ENCODE assay signal across 8 cellular contexts in the genomic region with DNA sequence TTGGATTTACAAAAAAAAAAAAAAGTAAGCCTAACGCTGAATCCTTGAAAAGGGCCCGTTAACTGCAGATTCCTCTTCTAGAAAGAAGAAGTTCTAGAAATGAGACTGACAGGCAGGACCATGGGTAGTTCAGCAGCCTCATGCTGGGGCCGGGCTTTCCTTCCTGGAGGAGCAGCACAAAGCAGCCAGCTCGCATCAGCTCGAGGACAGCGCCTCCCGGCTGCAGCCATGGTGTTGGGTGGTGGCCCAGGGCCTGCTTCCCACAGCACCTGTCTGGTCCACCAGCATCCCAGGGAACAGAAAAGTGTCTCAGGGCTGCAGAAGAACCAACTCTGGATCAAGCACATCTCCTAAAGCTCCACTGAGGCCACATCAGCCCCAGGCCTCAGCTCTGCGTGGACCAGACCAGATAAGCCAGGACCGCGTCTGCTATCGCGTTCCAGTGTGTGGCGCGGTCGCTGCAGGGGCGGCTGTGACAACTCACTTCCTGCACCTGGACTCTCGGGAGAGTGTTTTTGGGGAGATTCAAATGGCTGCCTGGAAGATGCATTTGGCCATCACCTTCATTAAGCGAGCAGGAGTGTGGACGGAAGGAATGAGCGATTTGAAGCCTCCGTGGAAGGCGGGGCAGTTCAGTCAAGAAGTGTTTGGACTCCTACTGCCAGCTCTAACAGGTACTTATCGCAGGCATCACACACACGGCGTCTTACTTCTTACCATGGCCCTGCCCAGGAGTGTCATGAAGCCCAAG. TPM values are rescaled to one million over a fixed set of nuclear protein-coding genes. Genes with fewer than 3 reads are reported as not detected.
A peak's percentile ranks its signal among the peaks of the same experiment; 100 is the strongest.
DNase-seq lines count a peak whose midpoint lies in the region; ATAC-seq, FAIRE-seq and TF ChIP-seq lines count a peak whose summit lies in the region.

No MANE protein-coding gene starts in this region.

- in situ Hi-C loops in HAP-1 (cut with MboI; ENCODE audit: low sequenced_read_pairs), result no loop called here

- peak overlapping the region; percentile 89 for H3K4me2 ChIP-seq in keratinocyte (ENCODE audit: control insufficient read depth, extremely low read depth, insufficient read depth, low read depth, low read length)

- H3K4me1 ChIP-seq in keratinocyte (ENCODE audit: control insufficient read depth, extremely low read depth, insufficient read depth, low read length) (peaks cover 98% of the 10 kb centered on the region), suprapubic skin (peaks cover 99% of the 10 kb centered on the region), HAP-1 (peaks cover 5% of the 10 kb centered on the region)

- TF ChIP-seq CTCF in keratinocyte (optimal IDR thresholded peaks at IDR 0.05 in 1 of 3, IDR thresholded peaks at IDR 0.05 in 1 of 3, conservative IDR thresholded peaks at IDR 0.05 in 1 of 3; ENCODE audit: extremely low read depth in 1 of 3, insufficient read depth in 2 of 3, low read length in 3 of 3) (peak; percentile 40 to 59 (median 42)), suprapubic skin (IDR thresholded peaks at IDR 0.05) (peak in 1 of 2 donors; percentile 8)

- no peak for ATAC-seq in GM21723 (IDR thresholded peaks at IDR 0.05; ENCODE audit: unreplicated experiment)

- H3K9me3 ChIP-seq in keratinocyte (ENCODE audit: control insufficient read depth, low read depth, low read length), result no peaks in the 10 kb centered on the region
- no peaks in the 10 kb centered on the region for H3K9me3 ChIP-seq in suprapubic skin
- H3K9me3 ChIP-seq in HAP-1, result no peaks in the 10 kb centered on the region

- H2AFZ ChIP-seq in keratinocyte (ENCODE audit: control insufficient read depth, low read length), result no peak overlapping the region

- H3K27ac ChIP-seq in keratinocyte (ENCODE audit: control insufficient read depth, insufficient read depth, low read length) (peak overlapping the region; percentile 96), suprapubic skin (peak overlapping the region; percentile 93)

- H3K79me2 ChIP-seq in keratinocyte (ENCODE audit: control insufficient read depth, insufficient read depth, low read length), result peaks cover 68% of the 10 kb centered on the region

- peak; percentile 43 to 52 for DNase-seq in stimulated activated CD4-positive, alpha-beta T cell treated with anti-CD3 and anti-CD28 coated beads, Interleukin-2, amount 100 ng/mL, for 24 hours
- DNase-seq in stimulated activated CD4-positive, alpha-beta T cell treated with anti-CD3 and anti-CD28 coated beads, Interleukin-1b, Interleukin-23, amount 100 ng/mL, for 48 hours, result no peak
- peak; percentile 76 for DNase-seq in activated effector memory CD4-positive, alpha-beta T cell treated with anti-CD3 and anti-CD28 coated beads, Interleukin-2, amount 50 U/mL, for 16 hours
- no peak for DNase-seq in keratinocyte (ENCODE audit: low read depth, low spot score)
- DNase-seq in suprapubic skin (ENCODE audit: low spot score in 2 of 2), result no peak
- no peak for DNase-seq in putamen (ENCODE audit: low spot score)
- DNase-seq in HAP-1 (ENCODE audit: low spot score in 2 of 2), result no peak

- H3K4me3 ChIP-seq in keratinocyte (ENCODE audit: control insufficient read depth in 2 of 3, extremely low read depth in 1 of 3, insufficient read depth in 2 of 3, low read depth in 1 of 3, low read length in 3 of 3) (peak overlapping the region in 1 of 3 experiments; percentile 9), suprapubic skin (no peak overlapping the region), HAP-1 (no peak overlapping the region)

- H3K27me3 ChIP-seq in keratinocyte (ENCODE audit: control insufficient read depth, extremely low read depth, insufficient read depth, low read length) (no peaks in the 10 kb centered on the region), suprapubic skin (no peaks in the 10 kb centered on the region), HAP-1 (ENCODE audit: low read depth) (no peaks in the 10 kb centered on the region)

- 29% methylated on average over 12 of the region's 25 CpGs for whole genome bisulfite sequencing in suprapubic skin

- H3K36me3 ChIP-seq in keratinocyte (ENCODE audit: control insufficient read depth in 2 of 2, extremely low read depth in 1 of 2, insufficient read depth in 2 of 2, low read length in 2 of 2) (peaks cover 29 to 70% of the 10 kb centered on the region in 2 experiments), suprapubic skin (peaks cover 16% of the 10 kb centered on the region), HAP-1 (replicated peaks) (peaks cover 66% of the 10 kb centered on the region)

- H3K9me1 ChIP-seq in keratinocyte (ENCODE audit: control insufficient read depth, extremely low read depth, insufficient read depth, low read length), result peaks cover 5% of the 10 kb centered on the region

- TF ChIP-seq POLR2A in suprapubic skin (IDR thresholded peaks at IDR 0.05), result no peak

- peak overlapping the region; percentile 85 for H3K9ac ChIP-seq in keratinocyte (ENCODE audit: control insufficient read depth, extremely low read depth, insufficient read depth, low read length)

- dilution Hi-C loops in keratinocyte (cut with MboI; ENCODE audit: extremely low pct_ligation_motif_present, low sequenced_read_pairs), result no loop called here

- no peak for TF ChIP-seq EP300 in suprapubic skin (IDR thresholded peaks at IDR 0.05)

- H4K20me1 ChIP-seq in keratinocyte (ENCODE audit: control insufficient read depth, extremely low read depth, insufficient read depth, low read length), result peaks cover 33% of the 10 kb centered on the region

- FAIRE-seq in keratinocyte (lab: Jason Lieb, UNC), result no peak

RNA-seq across cellular contexts. Expression of gene MYH9, which starts 53.5 kb away (rescaled TPM):
- 277 to 489 TPM (median 351 TPM) in 3 replicates for polyA plus RNA-seq in keratinocyte
- 526 TPM for polyA plus RNA-seq in keratinocyte (2011; ENCODE audit: low read depth)
- polyA plus RNA-seq in keratinocyte (2011; cell fraction: cytosol; rRNA removed), result 357 and 388 TPM in 2 replicates
- 864 and 995 TPM in 2 replicates for polyA plus RNA-seq in keratinocyte (2011; cell fraction: nucleus; rRNA removed)
- 168 and 903 TPM in 2 replicates for polyA plus RNA-seq in keratinocyte (2012; ENCODE audit: low replicate concordance)
- polyA minus RNA-seq in keratinocyte, result 752 to 1,882 TPM (median 1,066 TPM) in 3 replicates
- 461 TPM for polyA minus RNA-seq in keratinocyte (2011; cell fraction: cytosol; rRNA and poly(A)+ RNA removed)
- polyA minus RNA-seq in keratinocyte (2011; cell fraction: nucleus; rRNA and poly(A)+ RNA removed), result 623 and 1,627 TPM in 2 replicates
- 100 to 1,000 TPM; 284 to 323 (median 294) TPM for total RNA-seq in suprapubic skin

Comparison
In these comparisons a context has a peak if more than half of its experiments do, and no peak if none do; other contexts are left out.
1. DNase-seq: peak in stimulated activated CD4-positive, alpha-beta T cell treated with anti-CD3 and anti-CD28 coated beads, Interleukin-2, amount 100 ng/mL, for 24 hours (2 of 2) and activated effector memory CD4-positive, alpha-beta T cell treated with anti-CD3 and anti-CD28 coated beads, Interleukin-2, amount 50 U/mL, for 16 hours (single experiment); none in stimulated activated CD4-positive, alpha-beta T cell treated with anti-CD3 and anti-CD28 coated beads, Interleukin-1b, Interleukin-23, amount 100 ng/mL, for 48 hours (single experiment), keratinocyte (single experiment), suprapubic skin (0 of 2), putamen (single experiment) and HAP-1 (0 of 2).